ENCODE assay signal across 30 cellular contexts in genomic region chr12:28851781-28852180, GRCh38.
"Had no signal": no experiment of that assay in that cellular context is flagged by ENCODE, and none has a peak within 500 bp of the region (broad histone marks: within the 10 kb centered on the region; RNA-seq: fewer than 3 reads in every experiment).

No MANE protein-coding gene starts in this region.

- H3K4me1 Mint-ChIP-seq: activated CD4-positive, alpha-beta memory T cell treated with anti-CD3 and anti-CD28 coated beads, Interleukin-2, amount 10 ng/mL, durations not matched to agents 7 days and 5 days; activated CD4-positive, alpha-beta T cell treated with anti-CD3 and anti-CD28 coated beads, Interleukin-2, amount 10 ng/mL, durations not matched to agents 7 days and 5 days; activated naive CD4-positive, alpha-beta T cell treated with anti-CD3 and anti-CD28 coated beads, Interleukin-2, amount 50 U/mL, for 24 hours; activated naive CD8-positive, alpha-beta T cell treated with anti-CD3 and anti-CD28 coated beads for 36 hours; activated naive CD8-positive, alpha-beta T cell treated with anti-CD3 and anti-CD28 coated beads, Interleukin-2, amount 50 U/mL, for 24 hours had no signal

- H3K4me3 Mint-ChIP-seq: activated CD4-positive, alpha-beta memory T cell treated with anti-CD3 and anti-CD28 coated beads, Interleukin-2, amount 10 ng/mL, durations not matched to agents 7 days and 5 days; activated CD4-positive, alpha-beta T cell treated with anti-CD3 and anti-CD28 coated beads, Interleukin-2, amount 10 ng/mL, durations not matched to agents 7 days and 5 days; activated naive CD4-positive, alpha-beta T cell treated with anti-CD3 and anti-CD28 coated beads for 36 hours; activated naive CD4-positive, alpha-beta T cell treated with anti-CD3 and anti-CD28 coated beads, Interleukin-2, amount 50 U/mL, for 24 hours; activated naive CD8-positive, alpha-beta T cell treated with anti-CD3 and anti-CD28 coated beads for 36 hours; activated naive CD8-positive, alpha-beta T cell treated with anti-CD3 and anti-CD28 coated beads, Interleukin-2, amount 50 U/mL, for 24 hours; activated T-cell treated with anti-CD3 and anti-CD28 coated beads, Interleukin-2, amount 50 U/mL, for 4 hours; activated T-helper 1 cell treated with anti-CD3 and anti-CD28 coated beads, Interleukin-12 subunit alpha, Interleukin-12 subunit beta, Interleukin-2, Interleukin-4 antibody, amounts not matched to agents 30 ng/mL and 10 ng/mL and 1 ng/mL, durations not matched to agents 14 hours and 24 hours and 36 hours; brain; WTC11 had no signal

- DNase-seq: activated CD4-positive, alpha-beta memory T cell treated with anti-CD3 and anti-CD28 coated beads, Interleukin-2, amount 10 ng/mL, durations not matched to agents 7 days and 5 days; activated CD4-positive, alpha-beta T cell treated with anti-CD3 and anti-CD28 coated beads for 1 hour; activated CD4-positive, alpha-beta T cell treated with anti-CD3 and anti-CD28 coated beads for 4 hours; activated CD4-positive, alpha-beta T cell treated with anti-CD3 and anti-CD28 coated beads, Interleukin-2, amount 10 ng/mL, durations not matched to agents 7 days and 5 days; activated CD4-positive, alpha-beta T cell treated with anti-CD3 and anti-CD28 coated beads, Interleukin-2, amount 50 U/mL, for 4 hours; activated effector memory CD4-positive, alpha-beta T cell treated with anti-CD3 and anti-CD28 coated beads, Interleukin-2, amount 50 U/mL, for 16 hours; activated naive CD4-positive, alpha-beta T cell treated with anti-CD3 and anti-CD28 coated beads for 36 hours; activated naive CD8-positive, alpha-beta T cell treated with anti-CD3 and anti-CD28 coated beads for 36 hours; activated naive CD8-positive, alpha-beta T cell treated with anti-CD3 and anti-CD28 coated beads, Interleukin-2, amount 50 U/mL, for 24 hours; activated T-cell treated with anti-CD3 and anti-CD28 coated beads, Interleukin-2, amount 50 U/mL, for 4 hours; adrenal gland; amygdala; aorta; central memory CD4-positive, alpha-beta T cell; cerebellar nuclear complex; colonic mucosa; effector CD8-positive, alpha-beta T cell; esophagus squamous epithelium; foreskin melanocyte; heart left ventricle; T-helper 2 cell had no signal

- H3K27me3 ChIP-seq: adrenal gland, breast epithelium, cardiac muscle cell, colonic mucosa, esophagus squamous epithelium, heart left ventricle had no signal

- H3K9me3 Mint-ChIP-seq: activated CD4-positive, alpha-beta memory T cell treated with anti-CD3 and anti-CD28 coated beads, Interleukin-2, amount 10 ng/mL, durations not matched to agents 7 days and 5 days; activated CD4-positive, alpha-beta T cell treated with anti-CD3 and anti-CD28 coated beads, Interleukin-2, amount 10 ng/mL, durations not matched to agents 7 days and 5 days; activated naive CD8-positive, alpha-beta T cell treated with anti-CD3 and anti-CD28 coated beads for 36 hours; activated naive CD8-positive, alpha-beta T cell treated with anti-CD3 and anti-CD28 coated beads, Interleukin-2, amount 50 U/mL, for 24 hours; activated T-cell treated with anti-CD3 and anti-CD28 coated beads, Interleukin-2, amount 50 U/mL, for 4 hours; activated T-helper 1 cell treated with anti-CD3 and anti-CD28 coated beads, Interleukin-12 subunit alpha, Interleukin-12 subunit beta, Interleukin-2, Interleukin-4 antibody, amounts not matched to agents 30 ng/mL and 10 ng/mL and 1 ng/mL, durations not matched to agents 14 hours and 24 hours and 36 hours; activated T-helper 2 cell treated with anti-CD3 and anti-CD28 coated beads, Interferon-gamma antibody, Interleukin-2, Interleukin-4, amounts not matched to agents 10 μg/mL and 5 μg/mL and 100 μg/mL, durations not matched to agents 14 hours and 24 hours and 36 hours; brain; WTC11 had no signal

- H3K4me1 ChIP-seq: adrenal gland, breast epithelium, colonic mucosa, esophagus squamous epithelium, heart left ventricle had no signal

- H3K4me3 ChIP-seq: adrenal gland, breast epithelium, cardiac muscle cell, colonic mucosa, esophagus squamous epithelium, heart left ventricle had no signal

- H3K27ac Mint-ChIP-seq: activated CD4-positive, alpha-beta memory T cell treated with anti-CD3 and anti-CD28 coated beads, Interleukin-2, amount 10 ng/mL, durations not matched to agents 7 days and 5 days; activated CD4-positive, alpha-beta T cell treated with anti-CD3 and anti-CD28 coated beads, Interleukin-2, amount 10 ng/mL, durations not matched to agents 7 days and 5 days; activated naive CD4-positive, alpha-beta T cell treated with anti-CD3 and anti-CD28 coated beads for 36 hours; activated naive CD4-positive, alpha-beta T cell treated with anti-CD3 and anti-CD28 coated beads, Interleukin-2, amount 50 U/mL, for 24 hours; activated naive CD8-positive, alpha-beta T cell treated with anti-CD3 and anti-CD28 coated beads for 36 hours; activated naive CD8-positive, alpha-beta T cell treated with anti-CD3 and anti-CD28 coated beads, Interleukin-2, amount 50 U/mL, for 24 hours; activated T-helper 1 cell treated with anti-CD3 and anti-CD28 coated beads, Interleukin-12 subunit alpha, Interleukin-12 subunit beta, Interleukin-2, Interleukin-4 antibody, amounts not matched to agents 30 ng/mL and 10 ng/mL and 1 ng/mL, durations not matched to agents 14 hours and 24 hours and 36 hours; activated T-helper 2 cell treated with anti-CD3 and anti-CD28 coated beads, Interferon-gamma antibody, Interleukin-2, Interleukin-4, amounts not matched to agents 10 μg/mL and 5 μg/mL and 100 μg/mL, durations not matched to agents 14 hours and 24 hours and 36 hours; brain; WTC11 had no signal

- H3K36me3 ChIP-seq: adrenal gland, breast epithelium, cardiac muscle cell, colonic mucosa, esophagus squamous epithelium, heart left ventricle had no signal

- H3K9me3 ChIP-seq: adrenal gland, breast epithelium, colonic mucosa, esophagus squamous epithelium, heart left ventricle had no signal

- ATAC-seq: activated naive CD8-positive, alpha-beta T cell treated with anti-CD3 and anti-CD28 coated beads, Interleukin-2, amount 50 U/mL, for 24 hours; activated T-cell treated with anti-CD3 and anti-CD28 coated beads, Interleukin-2, amount 50 U/mL, for 4 hours; heart left ventricle; WTC11 had no signal

- H3K36me3 Mint-ChIP-seq: activated naive CD4-positive, alpha-beta T cell treated with anti-CD3 and anti-CD28 coated beads, Interleukin-2, amount 50 U/mL, for 24 hours; activated naive CD8-positive, alpha-beta T cell treated with anti-CD3 and anti-CD28 coated beads for 36 hours; brain; WTC11 had no signal

- H3K27ac ChIP-seq: adrenal gland, breast epithelium, cardiac muscle cell, colonic mucosa, epithelial cell of prostate, esophagus squamous epithelium, heart left ventricle, VCaP had no signal

- H3K27me3 Mint-ChIP-seq: activated CD4-positive, alpha-beta memory T cell treated with anti-CD3 and anti-CD28 coated beads, Interleukin-2, amount 10 ng/mL, durations not matched to agents 7 days and 5 days; activated CD4-positive, alpha-beta T cell treated with anti-CD3 and anti-CD28 coated beads, Interleukin-2, amount 10 ng/mL, durations not matched to agents 7 days and 5 days; activated naive CD8-positive, alpha-beta T cell treated with anti-CD3 and anti-CD28 coated beads, Interleukin-2, amount 50 U/mL, for 24 hours; brain had no signal
